Comparison of ENCODE assay signal across 12 cellular contexts in the genomic region with DNA sequence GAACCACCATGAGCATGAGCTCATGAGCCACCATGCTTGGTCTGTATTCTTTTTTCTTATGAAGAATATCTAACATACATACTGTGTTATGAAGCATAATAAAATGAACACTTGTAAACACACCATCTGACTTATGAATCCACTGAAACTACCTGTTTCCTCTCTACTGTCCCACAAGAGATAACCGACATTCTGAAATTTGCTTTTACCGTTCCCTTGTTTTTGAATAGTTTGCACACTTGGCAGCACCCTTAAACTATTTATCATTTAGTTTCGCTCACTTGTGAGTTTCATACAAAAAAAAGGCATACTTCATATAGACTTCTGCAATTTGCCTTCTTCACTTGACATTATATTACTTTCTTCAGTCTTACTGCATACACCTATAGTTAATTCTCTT. TPM values are rescaled to one million over a fixed set of nuclear protein-coding genes. Genes with fewer than 3 reads are reported as not detected.
DNase-seq lines count a peak whose midpoint lies in the region; ATAC-seq and TF ChIP-seq lines count a peak whose summit lies in the region.
"Had no signal": no experiment of that assay in that cellular context is flagged by ENCODE, and none has a peak within 500 bp of the region (broad histone marks: within the 10 kb centered on the region; RNA-seq: fewer than 3 reads in every experiment).

No MANE protein-coding gene starts in this region.

- H3K4me3 Mint-ChIP-seq in activated B cell treated with CpG ODN at 0.5 μM for 24 hours: no peak overlapping the region
- H3K4me3 Mint-ChIP-seq: activated naive CD8-positive, alpha-beta T cell had no signal

- peaks cover 53% of the 10 kb centered on the region for H3K36me3 Mint-ChIP-seq in activated B cell treated with CpG ODN at 0.5 μM for 24 hours (ENCODE audit: low read depth)

- no peaks in the 10 kb centered on the region for H3K27me3 Mint-ChIP-seq in activated B cell treated with CpG ODN at 0.5 μM for 24 hours
- H3K27me3 Mint-ChIP-seq: activated naive CD8-positive, alpha-beta T cell had no signal

- H3K4me1 Mint-ChIP-seq in activated B cell treated with CpG ODN at 0.5 μM for 24 hours: peaks cover 13% of the 10 kb centered on the region

- CTCF ChIA-PET in activated B cell treated with CpG ODN at 0.5 μM for 24 hours (lab: Charles Lee): interaction anchor here (0.7 kb wide), 1 partner anchor 43 kb away, joined by 3 read pairs; no protein-coding TSS in a partner anchor

- H3K27ac Mint-ChIP-seq in activated B cell treated with CpG ODN at 0.5 μM for 24 hours: peak overlapping the region; percentile 6
- H3K27ac Mint-ChIP-seq: activated naive CD8-positive, alpha-beta T cell had no signal

- DNase-seq in activated B cell treated with CpG ODN at 0.5 μM for 24 hours: no peak
- no peak for DNase-seq in putamen (ENCODE audit: low spot score)
- no peak for DNase-seq in left lobe of liver (ENCODE audit: low spot score)
- no peak for DNase-seq in NCI-H524 (lab: John Stamatoyannopoulos, UW)
- no peak for DNase-seq in amygdala (lab: John Stamatoyannopoulos, UW)
- DNase-seq: effector memory CD4-positive, alpha-beta T cell; EL; NCI-H526 had no signal

- H3K9me3 Mint-ChIP-seq in activated B cell treated with CpG ODN at 0.5 μM for 24 hours: no peaks in the 10 kb centered on the region

- POLR2A ChIA-PET in activated B cell treated with CpG ODN at 0.5 μM for 24 hours (lab: Charles Lee): interaction anchor here (0.6 to 1.3 kb wide), 4 partner anchors 10 to 142 kb away, joined by 3 to 5 read pairs (median 4); partner anchors contain the start of gene RBM27

- no peak for TF ChIP-seq CTCF in activated B cell treated with CpG ODN at 0.5 μM for 24 hours (IDR thresholded peaks at IDR 0.05)

- intact Hi-C loops in activated B cell treated with CpG ODN at 0.5 μM for 24 hours (cut with micrococcal nuclease): loop anchor here (5.0 kb wide), 3 partner anchors 34 to 94 kb away; no protein-coding TSS in a partner anchor

- ATAC-seq in GM18517 (IDR thresholded peaks at IDR 0.05; ENCODE audit: unreplicated experiment) (peak; percentile 99), GM21360 (IDR thresholded peaks at IDR 0.05; ENCODE audit: unreplicated experiment) (peak; percentile 96), HG03060 (IDR thresholded peaks at IDR 0.05; ENCODE audit: low read depth, unreplicated experiment) (peak; percentile 78), activated B cell treated with CpG ODN at 0.5 μM for 24 hours (ENCODE audit: low read depth) (no peak), left lobe of liver (no peak)

RNA-seq across cellular contexts. Expression of gene LARS1, which starts 8.9 kb away (rescaled TPM):
- total RNA-seq in activated B cell treated with CpG ODN at 0.5 μM for 24 hours: 172 and 186 TPM in 2 replicates
- total RNA-seq in left lobe of liver: 24.1 TPM

RNA-seq across cellular contexts. Expression of gene RBM27, which starts 29.8 kb away (rescaled TPM):
- total RNA-seq in activated B cell treated with CpG ODN at 0.5 μM for 24 hours (24.4 and 28.5 TPM in 2 replicates), left lobe of liver (5.6 TPM)

Comparison
In these comparisons a context has a peak if more than half of its experiments do, and no peak if none do; other contexts are left out.
1. ATAC-seq: peak in GM18517 (single experiment), GM21360 (single experiment) and HG03060 (single experiment); none in activated B cell treated with CpG ODN at 0.5 μM for 24 hours (single experiment) and left lobe of liver (single experiment).